Comparison of ENCODE assay signal across 2 cellular contexts in the genomic region with DNA sequence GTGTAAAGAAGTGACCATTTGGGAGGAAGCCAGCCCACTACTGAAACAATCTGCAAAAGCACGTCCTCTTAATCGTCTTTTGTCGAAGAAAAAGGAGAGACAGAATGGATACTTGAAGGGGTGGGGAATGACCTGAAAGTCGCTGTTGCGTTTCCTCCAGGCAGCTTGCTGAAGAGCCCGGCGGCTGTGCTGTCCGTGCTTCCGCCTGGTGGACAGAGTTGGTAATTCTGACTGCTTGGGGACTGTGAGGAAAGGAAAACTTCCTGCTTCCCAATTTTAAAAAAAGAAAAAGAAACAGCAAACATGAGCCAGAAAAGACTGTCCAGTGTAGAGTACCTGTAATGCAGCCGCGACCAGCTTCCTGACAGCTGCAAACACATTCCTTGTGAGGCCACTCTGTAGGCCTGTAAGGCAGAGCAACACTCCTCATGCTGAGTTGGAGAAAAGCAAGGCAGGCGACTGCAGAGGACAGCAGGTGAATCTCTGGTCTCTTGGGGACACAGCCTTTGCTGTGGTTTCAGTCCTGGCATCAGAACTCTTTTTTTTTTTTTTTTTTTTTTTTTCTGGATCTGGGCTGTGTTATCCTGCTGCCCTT.
TF ChIP-seq lines count a peak whose summit lies in the region.

No MANE protein-coding gene starts in this region.

TF ChIP-seq in HCT116, 20 proteins besides CTCF, POLR2A, EP300 and RAD21 (continued from another document):
- TF ChIP-seq EGR1 (IDR thresholded peaks at IDR 0.05; ENCODE audit: low read depth) (no peak), SIN3A (IDR thresholded peaks at IDR 0.05; ENCODE audit: low read depth) (no peak), SP1 (IDR thresholded peaks at IDR 0.05; ENCODE audit: low read depth) (no peak)
TF ChIP-seq in HCT116: peak in this region for 0.

TF ChIP-seq in HepG2, 621 proteins besides CTCF, POLR2A, EP300 and RAD21 (continued from another document):
- TF ChIP-seq, protein P1, sequence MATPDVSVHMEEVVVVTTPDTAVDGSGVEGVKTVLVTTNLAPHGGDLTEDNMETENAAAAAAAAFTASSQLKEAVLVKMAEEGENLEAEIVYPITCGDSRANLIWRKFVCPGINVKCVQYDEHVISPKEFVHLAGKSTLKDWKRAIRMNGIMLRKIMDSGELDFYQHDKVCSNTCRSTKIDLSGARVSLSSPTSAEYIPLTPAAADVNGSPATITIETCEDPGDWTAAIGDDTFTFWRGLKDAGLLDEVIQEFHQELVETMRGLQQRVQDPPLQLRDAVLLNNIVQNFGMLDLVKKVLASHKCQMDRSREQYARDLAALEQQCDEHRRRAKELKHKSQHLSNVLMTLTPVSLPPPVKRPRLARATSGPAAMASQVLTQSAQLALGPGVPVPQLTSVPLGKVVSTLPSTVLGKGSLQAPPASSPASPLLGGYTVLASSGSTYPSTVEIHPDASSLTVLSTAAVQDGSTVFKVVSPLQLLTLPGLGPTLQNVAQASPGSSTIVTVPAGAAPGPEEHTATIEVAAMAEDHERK (CRISPR knock-in tag; IDR thresholded peaks at IDR 0.05; ENCODE audit: low read depth): no peak
- TF ChIP-seq, protein P2, sequence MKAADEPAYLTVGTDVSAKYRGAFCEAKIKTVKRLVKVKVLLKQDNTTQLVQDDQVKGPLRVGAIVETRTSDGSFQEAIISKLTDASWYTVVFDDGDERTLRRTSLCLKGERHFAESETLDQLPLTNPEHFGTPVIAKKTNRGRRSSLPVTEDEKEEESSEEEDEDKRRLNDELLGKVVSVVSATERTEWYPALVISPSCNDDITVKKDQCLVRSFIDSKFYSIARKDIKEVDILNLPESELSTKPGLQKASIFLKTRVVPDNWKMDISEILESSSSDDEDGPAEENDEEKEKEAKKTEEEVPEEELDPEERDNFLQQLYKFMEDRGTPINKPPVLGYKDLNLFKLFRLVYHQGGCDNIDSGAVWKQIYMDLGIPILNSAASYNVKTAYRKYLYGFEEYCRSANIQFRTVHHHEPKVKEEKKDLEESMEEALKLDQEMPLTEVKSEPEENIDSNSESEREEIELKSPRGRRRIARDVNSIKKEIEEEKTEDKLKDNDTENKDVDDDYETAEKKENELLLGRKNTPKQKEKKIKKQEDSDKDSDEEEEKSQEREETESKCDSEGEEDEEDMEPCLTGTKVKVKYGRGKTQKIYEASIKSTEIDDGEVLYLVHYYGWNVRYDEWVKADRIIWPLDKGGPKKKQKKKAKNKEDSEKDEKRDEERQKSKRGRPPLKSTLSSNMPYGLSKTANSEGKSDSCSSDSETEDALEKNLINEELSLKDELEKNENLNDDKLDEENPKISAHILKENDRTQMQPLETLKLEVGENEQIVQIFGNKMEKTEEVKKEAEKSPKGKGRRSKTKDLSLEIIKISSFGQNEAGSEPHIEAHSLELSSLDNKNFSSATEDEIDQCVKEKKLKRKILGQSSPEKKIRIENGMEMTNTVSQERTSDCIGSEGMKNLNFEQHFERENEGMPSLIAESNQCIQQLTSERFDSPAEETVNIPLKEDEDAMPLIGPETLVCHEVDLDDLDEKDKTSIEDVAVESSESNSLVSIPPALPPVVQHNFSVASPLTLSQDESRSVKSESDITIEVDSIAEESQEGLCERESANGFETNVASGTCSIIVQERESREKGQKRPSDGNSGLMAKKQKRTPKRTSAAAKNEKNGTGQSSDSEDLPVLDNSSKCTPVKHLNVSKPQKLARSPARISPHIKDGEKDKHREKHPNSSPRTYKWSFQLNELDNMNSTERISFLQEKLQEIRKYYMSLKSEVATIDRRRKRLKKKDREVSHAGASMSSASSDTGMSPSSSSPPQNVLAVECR (CRISPR knock-in tag; IDR thresholded peaks at IDR 0.05; ENCODE audit: borderline replicate concordance): no peak
- no peak for TF ChIP-seq KDM3A (CRISPR knock-in tag; IDR thresholded peaks at IDR 0.05; ENCODE audit: low read depth)
